Comparison of ENCODE assay signal across 19 cellular contexts in the genomic region with DNA sequence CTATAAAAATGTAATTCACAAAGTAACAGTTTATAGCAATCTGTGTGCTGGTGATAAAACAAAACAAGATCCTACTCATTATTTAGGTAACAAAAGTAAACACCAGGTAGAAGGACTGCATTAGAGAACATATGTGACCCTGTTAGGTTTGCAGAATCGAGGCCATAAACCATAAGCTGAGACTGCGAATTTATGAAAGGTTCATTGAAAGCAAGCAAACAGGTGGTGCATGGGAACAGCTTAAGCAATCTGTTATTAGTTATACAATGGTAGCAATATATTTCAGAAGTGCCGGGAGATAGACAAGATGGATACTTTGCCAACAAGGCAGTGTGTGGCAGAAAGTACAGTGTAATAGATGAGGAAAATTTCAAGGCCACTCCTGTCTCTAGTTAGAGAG. TPM values are rescaled to one million over a fixed set of nuclear protein-coding genes. Genes with fewer than 3 reads are reported as not detected.
DNase-seq lines count a peak whose midpoint lies in the region; ATAC-seq and TF ChIP-seq lines count a peak whose summit lies in the region.
"Had no signal": no experiment of that assay in that cellular context is flagged by ENCODE, and none has a peak within 500 bp of the region (broad histone marks: within the 10 kb centered on the region; RNA-seq: fewer than 3 reads in every experiment).

No MANE protein-coding gene starts in this region.

- 97% methylated on average over 3 of the region's 3 CpGs for WGBS in smooth muscle cell (ENCODE audit: low lambda C conversion rate)

- ATAC-seq in natural killer cell treated with Interleukin-12 subunit alpha and Interleukin-12 subunit beta and Interleukin-15 and Interleukin-18, amount 100 ng/mL, for 72 hours, result no peak
- no peak for ATAC-seq in natural killer cell
- ATAC-seq in activated T-helper 17 cell treated with anti-CD3 and anti-CD28 coated beads, Interleukin-2, amount 50 U/mL, for 72 hours (replicated peaks), result no peak
- ATAC-seq: left cardiac atrium; stimulated activated memory B cell treated with anti-CD40 and anti-IgM and Interleukin-4, amounts not matched to agents 10 μg/mL and 1 μg/mL and 100 μg/mL, for 72 hours had no signal

- H3K27me3 ChIP-seq in fibroblast of lung (ENCODE audit: control insufficient read depth, insufficient read depth, low read length) (no peaks in the 10 kb centered on the region), smooth muscle cell (ENCODE audit: low read depth) (no peaks in the 10 kb centered on the region)
- H3K27me3 ChIP-seq: esophagus muscularis mucosa, transverse colon had no signal

- H3K27ac ChIP-seq in fibroblast of lung (ENCODE audit: insufficient read depth, low read length) (peak overlapping the region; percentile 26), smooth muscle cell (ENCODE audit: low read depth) (no peak overlapping the region)
- H3K27ac ChIP-seq: esophagus muscularis mucosa had no signal

- H3K27me3 Mint-ChIP-seq in natural killer cell treated with Interleukin-12 subunit alpha and Interleukin-12 subunit beta and Interleukin-15 and Interleukin-18, amount 100 ng/mL, for 72 hours, result no peaks in the 10 kb centered on the region
- H3K27me3 Mint-ChIP-seq in natural killer cell (ENCODE audit: low read depth in 2 of 2), result no peaks in the 10 kb centered on the region
- no peaks in the 10 kb centered on the region for H3K27me3 Mint-ChIP-seq in activated T-helper 17 cell treated with anti-CD3 and anti-CD28 coated beads, Interleukin-2, amount 50 U/mL, for 72 hours
- H3K27me3 Mint-ChIP-seq: CD8-positive, alpha-beta memory T cell; stimulated activated memory B cell treated with anti-CD40 and anti-IgM and Interleukin-4, amounts not matched to agents 10 μg/mL and 1 μg/mL and 100 μg/mL, for 72 hours had no signal

- H3K36me3 Mint-ChIP-seq in natural killer cell treated with Interleukin-12 subunit alpha and Interleukin-12 subunit beta and Interleukin-15 and Interleukin-18, amount 100 ng/mL, for 72 hours, result peaks cover 41% of the 10 kb centered on the region
- peaks cover 31% of the 10 kb centered on the region for H3K36me3 Mint-ChIP-seq in natural killer cell
- H3K36me3 Mint-ChIP-seq in activated T-helper 17 cell treated with anti-CD3 and anti-CD28 coated beads, Interleukin-2, amount 50 U/mL, for 72 hours (ENCODE audit: low read depth), result peaks cover 91% of the 10 kb centered on the region

- peak overlapping the region; percentile 7 to 66 for H3K27ac Mint-ChIP-seq in natural killer cell treated with Interleukin-12 subunit alpha and Interleukin-12 subunit beta and Interleukin-15 and Interleukin-18, amount 100 ng/mL, for 72 hours
- no peak overlapping the region for H3K27ac Mint-ChIP-seq in natural killer cell
- H3K27ac Mint-ChIP-seq in activated T-helper 17 cell treated with anti-CD3 and anti-CD28 coated beads, Interleukin-2, amount 50 U/mL, for 72 hours, result peak overlapping the region; percentile 82
- H3K27ac Mint-ChIP-seq: mesothelial cell of epicardium; stimulated activated memory B cell treated with anti-CD40 and anti-IgM and Interleukin-4, amounts not matched to agents 10 μg/mL and 1 μg/mL and 100 μg/mL, for 72 hours had no signal

- no peaks in the 10 kb centered on the region for H4K20me1 ChIP-seq in fibroblast of lung (ENCODE audit: control insufficient read depth, extremely low read depth, insufficient read depth, low read length)
- peaks cover 25% of the 10 kb centered on the region for H4K20me1 ChIP-seq in smooth muscle cell (ENCODE audit: low read depth)

- H3K9me3 ChIP-seq in fibroblast of lung (ENCODE audit: control insufficient read depth, insufficient read depth, low read depth, low read length) (no peaks in the 10 kb centered on the region), smooth muscle cell (replicated peaks; ENCODE audit: low read depth) (no peaks in the 10 kb centered on the region)
- H3K9me3 ChIP-seq: esophagus muscularis mucosa, transverse colon had no signal

- H3K4me3 ChIP-seq in fibroblast of lung (replicated peaks in 1 of 4; ENCODE audit: control extremely low read depth in 1 of 4, insufficient read depth in 1 of 4, low read depth in 3 of 4, low read length in 4 of 4) (no peak overlapping the region), smooth muscle cell (no peak overlapping the region)
- H3K4me3 ChIP-seq: esophagus muscularis mucosa, transverse colon had no signal

- H3K4me2 ChIP-seq in fibroblast of lung (ENCODE audit: extremely low read depth, insufficient read depth, low read length) (no peak overlapping the region), smooth muscle cell (no peak overlapping the region)

- no peak overlapping the region for H3K4me3 Mint-ChIP-seq in natural killer cell treated with Interleukin-12 subunit alpha and Interleukin-12 subunit beta and Interleukin-15 and Interleukin-18, amount 100 ng/mL, for 72 hours
- H3K4me3 Mint-ChIP-seq in natural killer cell, result no peak overlapping the region
- peak overlapping the region; percentile 44 for H3K4me3 Mint-ChIP-seq in activated T-helper 17 cell treated with anti-CD3 and anti-CD28 coated beads, Interleukin-2, amount 50 U/mL, for 72 hours
- H3K4me3 Mint-ChIP-seq: CD8-positive, alpha-beta memory T cell; mesothelial cell of epicardium; stimulated activated memory B cell treated with anti-CD40 and anti-IgM and Interleukin-4, amounts not matched to agents 10 μg/mL and 1 μg/mL and 100 μg/mL, for 72 hours had no signal

- intact Hi-C loops in natural killer cell (cut with micrococcal nuclease), result no loop called here

- no peak for DNase-seq in natural killer cell treated with Interleukin-12 subunit alpha and Interleukin-12 subunit beta and Interleukin-15 and Interleukin-18, amount 100 ng/mL, for 72 hours (ENCODE audit: low spot score)
- DNase-seq in natural killer cell, result no peak
- DNase-seq in fibroblast of lung (ENCODE audit: low read depth in 2 of 2), result no peak
- no peak for DNase-seq in smooth muscle cell (lab: John Stamatoyannopoulos, UW; ENCODE audit: unreplicated experiment)
- no peak for DNase-seq in activated effector memory CD4-positive, alpha-beta T cell treated with Interleukin-2 at 50 U/mL for 16 hours
- DNase-seq in stimulated activated CD4-positive, alpha-beta T cell treated with anti-CD3 and anti-CD28 coated beads, Interleukin-4, amount 100 ng/mL, for 4 hours, result no peak
- DNase-seq: activated CD4-positive, alpha-beta T cell treated with anti-CD3 and anti-CD28 coated beads for 48 hours; amniotic stem cell; CD8-positive, alpha-beta memory T cell; central memory CD4-positive, alpha-beta T cell; DMS79; HCEC 1CT; left cardiac atrium; NCI-H1694 treated with DMSO at 0.1 percent for 48 hours; transverse colon had no signal

- H3K9ac ChIP-seq in fibroblast of lung (ENCODE audit: insufficient read depth, low read length) (no peak overlapping the region), smooth muscle cell (ENCODE audit: low read depth) (no peak overlapping the region)

- H3K36me3 ChIP-seq in fibroblast of lung (ENCODE audit: control insufficient read depth, insufficient read depth, low read length) (peaks cover 4% of the 10 kb centered on the region), smooth muscle cell (ENCODE audit: low read depth) (peaks cover 22% of the 10 kb centered on the region)

- H3K9me3 Mint-ChIP-seq in natural killer cell treated with Interleukin-12 subunit alpha and Interleukin-12 subunit beta and Interleukin-15 and Interleukin-18, amount 100 ng/mL, for 72 hours, result no peaks in the 10 kb centered on the region
- no peaks in the 10 kb centered on the region for H3K9me3 Mint-ChIP-seq in natural killer cell
- no peaks in the 10 kb centered on the region for H3K9me3 Mint-ChIP-seq in activated T-helper 17 cell treated with anti-CD3 and anti-CD28 coated beads, Interleukin-2, amount 50 U/mL, for 72 hours
- H3K9me3 Mint-ChIP-seq: CD8-positive, alpha-beta memory T cell; mesothelial cell of epicardium; stimulated activated memory B cell treated with anti-CD40 and anti-IgM and Interleukin-4, amounts not matched to agents 10 μg/mL and 1 μg/mL and 100 μg/mL, for 72 hours had no signal

- H3F3A ChIP-seq in smooth muscle cell (ENCODE audit: low read depth), result no peaks in the 10 kb centered on the region

- H3K4me1 Mint-ChIP-seq in natural killer cell treated with Interleukin-12 subunit alpha and Interleukin-12 subunit beta and Interleukin-15 and Interleukin-18, amount 100 ng/mL, for 72 hours (ENCODE audit: low read depth in 2 of 2), result peaks cover 21 to 40% of the 10 kb centered on the region in 2 donors
- H3K4me1 Mint-ChIP-seq in natural killer cell, result no peaks in the 10 kb centered on the region
- peaks cover 17% of the 10 kb centered on the region for H3K4me1 Mint-ChIP-seq in activated T-helper 17 cell treated with anti-CD3 and anti-CD28 coated beads, Interleukin-2, amount 50 U/mL, for 72 hours
- H3K4me1 Mint-ChIP-seq: stimulated activated memory B cell treated with anti-CD40 and anti-IgM and Interleukin-4, amounts not matched to agents 10 μg/mL and 1 μg/mL and 100 μg/mL, for 72 hours had no signal

- TF ChIP-seq CTCF in natural killer cell (IDR thresholded peaks at IDR 0.05) (no peak), fibroblast of lung (conservative IDR thresholded peaks at IDR 0.05 in 1 of 2, IDR thresholded peaks at IDR 0.05 in 1 of 2; ENCODE audit: low read depth in 1 of 2, low read length in 2 of 2) (no peak), smooth muscle cell (IDR thresholded peaks at IDR 0.05; ENCODE audit: borderline replicate concordance, insufficient read depth, poor library complexity, severe bottlenecking) (no peak)

- no peaks in the 10 kb centered on the region for H3K79me2 ChIP-seq in fibroblast of lung (ENCODE audit: control insufficient read depth, insufficient read depth, low read length)
- H3K79me2 ChIP-seq in smooth muscle cell (ENCODE audit: low read depth), result no peaks in the 10 kb centered on the region

- H3K4me1 ChIP-seq in fibroblast of lung (ENCODE audit: control insufficient read depth, extremely low read depth, insufficient read depth, low read length) (peaks cover 17% of the 10 kb centered on the region), smooth muscle cell (ENCODE audit: low read depth) (no peaks in the 10 kb centered on the region)

- no peak overlapping the region for H2AFZ ChIP-seq in fibroblast of lung (ENCODE audit: low read length)
- H2AFZ ChIP-seq in smooth muscle cell (ENCODE audit: low read depth), result no peak overlapping the region

RNA-seq across cellular contexts. Expression of a gene that starts 23.5 kb away (rescaled TPM):
- total RNA-seq in natural killer cell treated with Interleukin-12 subunit alpha and Interleukin-12 subunit beta and Interleukin-15 and Interleukin-18, amount 100 ng/mL, for 72 hours, result 10 to 100 TPM; 31.1 to 62.6 TPM
- total RNA-seq in natural killer cell (10 to 100 TPM; 68.5 to 75.1 (median 72.5) TPM), fibroblast of lung (13.6 and 20.3 TPM in 2 replicates), smooth muscle cell (24.2 and 36.0 TPM in 2 replicates)
- total RNA-seq in activated T-helper 17 cell treated with anti-CD3 and anti-CD28 coated beads, Interleukin-2, amount 50 U/mL, for 72 hours, result 10 to 100 TPM; 27.9 to 31.4 TPM
- polyA plus RNA-seq in fibroblast of lung (21.8 and 22.0 TPM in 2 replicates), smooth muscle cell (17.2 and 25.1 TPM in 2 replicates)
- polyA plus RNA-seq in fibroblast of lung (2012), result 19.6 and 21.3 TPM in 2 replicates
- 0.31 and 3.0 TPM in 2 replicates for polyA minus RNA-seq in fibroblast of lung (ENCODE audit: low replicate concordance)

Comparison
In these comparisons a context has a peak if more than half of its experiments do, and no peak if none do; other contexts are left out.
1. H3K27ac Mint-ChIP-seq: peak in natural killer cell treated with Interleukin-12 subunit alpha and Interleukin-12 subunit beta and Interleukin-15 and Interleukin-18, amount 100 ng/mL, for 72 hours (2 of 2) and activated T-helper 17 cell treated with anti-CD3 and anti-CD28 coated beads, Interleukin-2, amount 50 U/mL, for 72 hours (single experiment); none in natural killer cell (0 of 2).